ENCODE assay signal across 9 cellular contexts in genomic region chr3:42526616-42527367, GRCh38. TPM values are rescaled to one million over a fixed set of nuclear protein-coding genes. Genes with fewer than 3 reads are reported as not detected.
DNase-seq lines count a peak whose midpoint lies in the region; ATAC-seq and TF ChIP-seq lines count a peak whose summit lies in the region.
"Had no signal": no experiment of that assay in that cellular context is flagged by ENCODE, and none has a peak within 500 bp of the region (broad histone marks: within the 10 kb centered on the region; RNA-seq: fewer than 3 reads in every experiment).

No MANE protein-coding gene starts in this region.

- no peak for TF ChIP-seq EP300 in esophagus muscularis mucosa (IDR thresholded peaks at IDR 0.05)

- no peaks in the 10 kb centered on the region for H3K9me3 ChIP-seq in esophagus muscularis mucosa

- peaks cover 0 to 4% (median 0%) of the 10 kb centered on the region in 4 donors for H3K4me1 ChIP-seq in esophagus muscularis mucosa

- no peaks in the 10 kb centered on the region for H3K9me3 Mint-ChIP-seq in T-helper 1 cell treated with Interleukin-12 subunit alpha and Interleukin-12 subunit beta and Interleukin-4 antibody, amounts not matched to agents 30 μg/mL and 1 μg/mL, for 36 hours
- H3K9me3 Mint-ChIP-seq in activated naive CD4-positive, alpha-beta T cell treated with anti-CD3 and anti-CD28 coated beads for 36 hours, result no peaks in the 10 kb centered on the region

- H3K36me3 ChIP-seq in esophagus muscularis mucosa, result no peaks in the 10 kb centered on the region

- CTCF ChIA-PET in activated naive CD4-positive, alpha-beta T cell treated with anti-CD3 and anti-CD28 coated beads for 36 hours (lab: Charles Lee), result interaction anchor here (1.1 to 3.1 kb wide), 6 partner anchors 8 to 25 kb away, joined by 3 to 10 read pairs (median 5); no protein-coding TSS in a partner anchor

- H3K27me3 ChIP-seq in esophagus muscularis mucosa, result no peaks in the 10 kb centered on the region

- H3K4me1 Mint-ChIP-seq in T-helper 1 cell treated with Interleukin-12 subunit alpha and Interleukin-12 subunit beta and Interleukin-4 antibody, amounts not matched to agents 30 μg/mL and 1 μg/mL, for 36 hours (ENCODE audit: low read depth), result peaks cover 30% of the 10 kb centered on the region
- H3K4me1 Mint-ChIP-seq in activated naive CD4-positive, alpha-beta T cell treated with anti-CD3 and anti-CD28 coated beads for 36 hours (ENCODE audit: low read depth), result peaks cover 64% of the 10 kb centered on the region

- no peak overlapping the region for H3K4me3 Mint-ChIP-seq in T-helper 1 cell treated with Interleukin-12 subunit alpha and Interleukin-12 subunit beta and Interleukin-4 antibody, amounts not matched to agents 30 μg/mL and 1 μg/mL, for 36 hours
- H3K4me3 Mint-ChIP-seq in activated naive CD4-positive, alpha-beta T cell treated with anti-CD3 and anti-CD28 coated beads for 36 hours, result no peak overlapping the region

- WGBS in esophagus muscularis mucosa, result 78% methylated on average over 15 of the region's 15 CpGs

- H3K4me3 ChIP-seq in GM12865 (ENCODE audit: low read depth, low read length), result no peak overlapping the region
- no peak overlapping the region for H3K4me3 ChIP-seq in esophagus muscularis mucosa

- peak overlapping the region; percentile 73 for H3K27ac Mint-ChIP-seq in T-helper 1 cell treated with Interleukin-12 subunit alpha and Interleukin-12 subunit beta and Interleukin-4 antibody, amounts not matched to agents 30 μg/mL and 1 μg/mL, for 36 hours
- peak overlapping the region; percentile 69 for H3K27ac Mint-ChIP-seq in activated naive CD4-positive, alpha-beta T cell treated with anti-CD3 and anti-CD28 coated beads for 36 hours

- intact Hi-C loops in activated naive CD4-positive, alpha-beta T cell treated with anti-CD3 and anti-CD28 coated beads for 36 hours (cut with micrococcal nuclease), result no loop called here
- intact Hi-C loops in esophagus muscularis mucosa (cut with DNase I), result no loop called here

- H3K36me3 Mint-ChIP-seq in T-helper 1 cell treated with Interleukin-12 subunit alpha and Interleukin-12 subunit beta and Interleukin-4 antibody, amounts not matched to agents 30 μg/mL and 1 μg/mL, for 36 hours (ENCODE audit: low read depth), result peaks cover 5% of the 10 kb centered on the region
- H3K36me3 Mint-ChIP-seq in activated naive CD4-positive, alpha-beta T cell treated with anti-CD3 and anti-CD28 coated beads for 36 hours (ENCODE audit: low read depth), result peaks cover 2% of the 10 kb centered on the region

- peak; percentile 25 for TF ChIP-seq CTCF in GM12865 (IDR thresholded peaks at IDR 0.05; ENCODE audit: insufficient read depth, low read depth, low read length, missing control alignments)
- TF ChIP-seq CTCF in esophagus muscularis mucosa (IDR thresholded peaks at IDR 0.05), result no peak

- DNase-seq in GM12865 (ENCODE audit: low read depth) (no peak), esophagus muscularis mucosa (ENCODE audit: extremely low spot score) (no peak), DMS153 treated with DMSO at 0.1 percent for 48 hours (lab: John Stamatoyannopoulos, UW; ENCODE audit: unreplicated experiment) (no peak), HK-2 (ENCODE audit: unreplicated experiment) (no peak)
- peak; percentile 70 for DNase-seq in activated naive CD4-positive, alpha-beta T cell treated with anti-CD3 and anti-CD28 coated beads for 36 hours
- peak; percentile 66 for DNase-seq in stimulated activated CD4-positive, alpha-beta T cell treated with anti-CD3 and anti-CD28 coated beads, Interleukin-15, amount 100 ng/mL, for 24 hours

- TF ChIP-seq POLR2A in esophagus muscularis mucosa (IDR thresholded peaks at IDR 0.05; ENCODE audit: low read depth), result no peak

- no peak for ATAC-seq in HG03097 (IDR thresholded peaks at IDR 0.05; ENCODE audit: low FRiP score, unreplicated experiment)

- H3K27ac ChIP-seq in esophagus muscularis mucosa (replicated peaks in 1 of 4), result no peak overlapping the region
- H3K27ac ChIP-seq: HL-60 had no signal

- H3K27me3 Mint-ChIP-seq in T-helper 1 cell treated with Interleukin-12 subunit alpha and Interleukin-12 subunit beta and Interleukin-4 antibody, amounts not matched to agents 30 μg/mL and 1 μg/mL, for 36 hours (ENCODE audit: low read depth), result no peaks in the 10 kb centered on the region
- H3K27me3 Mint-ChIP-seq in activated naive CD4-positive, alpha-beta T cell treated with anti-CD3 and anti-CD28 coated beads for 36 hours (ENCODE audit: low read depth), result no peaks in the 10 kb centered on the region

RNA-seq across cellular contexts. Expression of gene VIPR1, which starts 24.3 kb away (rescaled TPM):
- 1 to 10 TPM; 6.3 to 8.4 TPM for total RNA-seq in activated naive CD4-positive, alpha-beta T cell treated with anti-CD3 and anti-CD28 coated beads for 36 hours
- 1 to 10 TPM; 3.0 to 6.6 (median 4.6) TPM for total RNA-seq in esophagus muscularis mucosa

RNA-seq across cellular contexts. Expression of gene SEC22C, which starts 55.0 kb away (rescaled TPM):
- 10 to 100 TPM; 41.2 to 45.9 TPM for total RNA-seq in activated naive CD4-positive, alpha-beta T cell treated with anti-CD3 and anti-CD28 coated beads for 36 hours
- total RNA-seq in esophagus muscularis mucosa, result 10 to 100 TPM; 52.7 to 62.7 (median 57.9) TPM

Comparison
In these comparisons a context has a peak if more than half of its experiments do, and no peak if none do; other contexts are left out.
1. DNase-seq: peak in activated naive CD4-positive, alpha-beta T cell treated with anti-CD3 and anti-CD28 coated beads for 36 hours (single experiment) and stimulated activated CD4-positive, alpha-beta T cell treated with anti-CD3 and anti-CD28 coated beads, Interleukin-15, amount 100 ng/mL, for 24 hours (single experiment); none in GM12865 (single experiment), esophagus muscularis mucosa (single experiment), DMS153 treated with DMSO at 0.1 percent for 48 hours (single experiment) and HK-2 (single experiment).